ENCODE assay signal across 8 cellular contexts in the genomic region with DNA sequence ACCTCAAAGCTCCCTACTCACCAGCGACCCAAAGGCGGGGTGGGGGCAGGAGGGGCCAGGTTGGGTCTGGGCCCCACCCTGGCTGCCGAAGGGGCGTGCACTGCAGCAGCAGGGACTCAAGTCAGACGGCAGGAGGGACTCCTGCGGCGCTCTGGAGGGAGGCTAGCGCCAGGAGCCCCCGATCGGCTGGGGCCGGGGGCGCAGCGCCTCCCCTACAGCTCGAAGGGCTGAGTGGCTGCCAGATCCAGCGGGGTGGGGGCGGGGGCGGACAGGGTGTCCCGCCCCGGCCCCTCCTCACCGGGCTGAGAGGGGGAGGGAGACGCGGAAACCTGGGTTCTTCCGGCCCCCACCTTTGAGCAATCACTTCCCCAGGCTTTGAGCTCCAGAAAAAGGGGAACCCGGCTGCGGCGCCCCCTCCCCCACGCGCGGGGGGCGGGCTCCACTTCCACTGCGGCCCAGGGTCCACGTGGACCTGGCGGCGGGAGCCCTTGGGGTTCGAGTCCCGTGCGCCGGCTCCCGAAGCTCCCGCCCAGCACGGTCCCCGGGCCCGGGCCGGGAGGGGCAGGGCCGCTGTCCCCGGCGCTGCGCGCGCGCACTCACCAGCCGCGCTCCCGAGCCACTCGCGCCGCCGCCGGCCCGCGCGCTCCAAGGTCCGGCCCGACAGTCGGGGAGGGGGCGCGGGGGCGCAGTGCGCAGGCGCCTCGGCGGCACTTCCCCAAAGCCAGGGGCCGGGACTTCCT. TPM values are rescaled to one million over a fixed set of nuclear protein-coding genes. Genes with fewer than 3 reads are reported as not detected.
A peak's percentile ranks its signal among the peaks of the same experiment; 100 is the strongest.
DNase-seq lines count a peak whose midpoint lies in the region; ATAC-seq, FAIRE-seq and TF ChIP-seq lines count a peak whose summit lies in the region.

A gene with protein sequence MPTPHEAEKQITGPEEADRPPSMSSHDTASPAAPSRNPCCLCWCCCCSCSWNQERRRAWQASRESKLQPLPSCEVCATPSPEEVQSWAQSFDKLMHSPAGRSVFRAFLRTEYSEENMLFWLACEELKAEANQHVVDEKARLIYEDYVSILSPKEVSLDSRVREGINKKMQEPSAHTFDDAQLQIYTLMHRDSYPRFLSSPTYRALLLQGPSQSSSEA (minus strand): TSS at position 246 of the 740 bp plus-strand sequence. CDS start 2,632 bp downstream, outside the sequence.

- H3K9ac ChIP-seq in GM12878 (ENCODE audit: control insufficient read depth, insufficient read depth, low read length): peak within 1 kb of the TSS; percentile 91

- H3K4me2 ChIP-seq in GM12878 (ENCODE audit: control insufficient read depth, insufficient read depth) (peak within 1 kb of the TSS; percentile 97), hepatocyte (peak within 1 kb of the TSS; percentile 98)

- in situ Hi-C loops in GM12878 (cut with MboI): no loop called here

- H4K20me1 ChIP-seq in GM12878 (ENCODE audit: control insufficient read depth, insufficient read depth) (no peaks in the 10 kb centered on the region), hepatocyte (ENCODE audit: insufficient read depth, poor library complexity, severe bottlenecking) (no peaks in the 10 kb centered on the region)

- H3K9me3 ChIP-seq in GM12878 (replicated peaks; ENCODE audit: control insufficient read depth, insufficient read depth, low read length) (no peaks in the 10 kb centered on the region), hepatocyte (ENCODE audit: low read depth) (no peaks in the 10 kb centered on the region)

- peak within 1 kb of the TSS; percentile 83 for H3K4me3 ChIP-seq in GM12878
- H3K4me3 ChIP-seq in hepatocyte: peak within 1 kb of the TSS; percentile 85

- TF ChIP-seq POLR2A in GM12878 (IDR thresholded peaks at IDR 0.05; ENCODE audit: low read depth, low read length): peak; percentile 67

- intact Hi-C loops in GM12878 (cut with micrococcal nuclease; ENCODE audit: unreplicated experiment): loop anchor here (2.0 kb wide), 1 partner anchor 17 kb away; a partner anchor contains a TSS

- H3K4me1 ChIP-seq in GM12878 (ENCODE audit: control insufficient read depth, insufficient read depth, low read length) (peaks cover 26% of the 10 kb centered on the region), hepatocyte (ENCODE audit: insufficient read depth) (peaks cover 15% of the 10 kb centered on the region)

- CTCF ChIA-PET in GM12878 (lab: Yijun Ruan, JAX): interaction anchor here (1.0 to 3.9 kb wide), 8 partner anchors 10 to 99 kb away, joined by 3 to 22 read pairs (median 6); no protein-coding TSS in a partner anchor

- peak within 1 kb of the TSS; percentile 85 for H3K27ac ChIP-seq in GM12878 (ENCODE audit: control insufficient read depth, insufficient read depth)
- peak within 1 kb of the TSS; percentile 45 for H3K27ac ChIP-seq in hepatocyte

- H3K36me3 ChIP-seq in GM12878 (ENCODE audit: control insufficient read depth in 2 of 2, insufficient read depth in 2 of 2, low read length in 1 of 2) (peaks cover 0 to 5% of the 10 kb centered on the region in 2 experiments; a peak in 3 of 4 replicates), hepatocyte (replicated peaks; ENCODE audit: insufficient read depth, low read depth) (no peaks in the 10 kb centered on the region)

- RAD21 ChIA-PET in GM12878 (lab: Charles Lee; ENCODE audit: unreplicated experiment): interaction anchor here (0.8 to 6.7 kb wide), 11 partner anchors 13 to 542 kb away, joined by 3 to 67 read pairs (median 5); a partner anchor contains a TSS

- H3K4me3 Mint-ChIP-seq in T-helper 2 cell treated with Interferon-gamma antibody and Interleukin-4, amounts not matched to agents 5 μg/mL and 100 μg/mL, for 36 hours: peak within 1 kb of the TSS; percentile 90

- BruUV-seq in GM12878 (replicated peaks; lab: Mats Ljungman, UMichigan): no TSS peak

- POLR2A ChIA-PET in GM12878 (lab: Charles Lee): interaction anchor here (0.6 to 3.5 kb wide), 12 partner anchors 9 to 457 kb away, joined by 3 to 14 read pairs (median 4); a partner anchor contains a TSS

- no peaks in the 10 kb centered on the region for H3K9me3 Mint-ChIP-seq in T-helper 2 cell treated with Interferon-gamma antibody and Interleukin-4, amounts not matched to agents 5 μg/mL and 100 μg/mL, for 36 hours

- no peak for TF ChIP-seq RAD21 in GM12878 (IDR thresholded peaks at IDR 0.05; ENCODE audit: insufficient read depth, low read depth, low read length)

- TF ChIP-seq EP300 in GM12878 (IDR thresholded peaks at IDR 0.05; ENCODE audit: borderline replicate concordance in 1 of 2, control insufficient read depth in 1 of 2, low read depth in 2 of 2, low read length in 2 of 2): no peak

- H3K27ac Mint-ChIP-seq in T-helper 2 cell treated with Interferon-gamma antibody and Interleukin-4, amounts not matched to agents 5 μg/mL and 100 μg/mL, for 36 hours: peak within 1 kb of the TSS; percentile 79

- peak within 1 kb of the TSS; percentile 54 for H2AFZ ChIP-seq in GM12878 (ENCODE audit: control insufficient read depth, low read depth, low read length)
- H2AFZ ChIP-seq in hepatocyte: peak within 1 kb of the TSS; percentile 83

- peaks cover 30% of the 10 kb centered on the region for H3K79me2 ChIP-seq in GM12878 (ENCODE audit: control insufficient read depth, insufficient read depth, low read length)
- H3K79me2 ChIP-seq in hepatocyte: no peaks in the 10 kb centered on the region

- peaks cover 23% of the 10 kb centered on the region for H3K36me3 Mint-ChIP-seq in T-helper 2 cell treated with Interferon-gamma antibody and Interleukin-4, amounts not matched to agents 5 μg/mL and 100 μg/mL, for 36 hours (ENCODE audit: low read depth)

- peak; percentile 13 for FAIRE-seq in GM12878 (lab: Jason Lieb, UNC)

- ATAC-seq in GM21576 (IDR thresholded peaks at IDR 0.05; ENCODE audit: unreplicated experiment) (peak; percentile 27), GM12878 (peak; percentile 45)

- H3K27me3 Mint-ChIP-seq in T-helper 2 cell treated with Interferon-gamma antibody and Interleukin-4, amounts not matched to agents 5 μg/mL and 100 μg/mL, for 36 hours (ENCODE audit: low read depth): peaks cover 21% of the 10 kb centered on the region

- peaks cover 2 to 4% of the 10 kb centered on the region in 2 experiments; a peak in 2 of 4 replicates for H3K27me3 ChIP-seq in GM12878 (replicated peaks in 1 of 2; ENCODE audit: control insufficient read depth in 2 of 2, insufficient read depth in 2 of 2, low read length in 1 of 2)
- peaks cover 19% of the 10 kb centered on the region for H3K27me3 ChIP-seq in hepatocyte

- SMC1A ChIA-PET in GM12878 (lab: Charles Lee; ENCODE audit: uncharacterized antibody, unreplicated experiment): interaction anchor here (1.0 to 2.4 kb wide), 6 partner anchors 15 to 41 kb away, joined by 3 to 8 read pairs (median 5); a partner anchor contains a TSS

- WGBS in GM12878 (ENCODE audit: insufficient coverage, insufficient replicate concordance, low lambda C conversion rate, missing lambda C conversion rate): 2% methylated on average over 23 of the region's 73 CpGs
- 1% methylated on average over 15 of the region's 73 CpGs for WGBS in hepatocyte (ENCODE audit: low lambda C conversion rate, missing lambda C conversion rate)

- H3K4me1 Mint-ChIP-seq in T-helper 2 cell treated with Interferon-gamma antibody and Interleukin-4, amounts not matched to agents 5 μg/mL and 100 μg/mL, for 36 hours (ENCODE audit: low read depth): peaks cover 29% of the 10 kb centered on the region

- no peaks in the 10 kb centered on the region for H3K9me2 ChIP-seq in hepatocyte (replicated peaks; ENCODE audit: insufficient read depth)

- DNase-seq in DMS114 treated with DMSO at 0.1 percent for 48 hours (lab: John Stamatoyannopoulos, UW; ENCODE audit: unreplicated experiment): peak; percentile 53
- DNase-seq in M059J (ENCODE audit: low read depth): peak; percentile 70
- DNase-seq in T-helper 2 cell treated with Interferon-gamma antibody and Interleukin-4, amounts not matched to agents 5 μg/mL and 100 μg/mL, for 36 hours (ENCODE audit: low spot score): peak; percentile 85
- no peak for DNase-seq in GM12878 (ENCODE audit: low read depth, low spot score)
- DNase-seq in hepatocyte (ENCODE audit: low spot score): peak; percentile 89
- peak; percentile 48 for DNase-seq in retina
- DNase-seq in NCI-H128 (lab: John Stamatoyannopoulos, UW; ENCODE audit: unreplicated experiment): no peak

- no peak for TF ChIP-seq CTCF in GM12878 (IDR thresholded peaks at IDR 0.05 in 2 of 3, conservative IDR thresholded peaks at IDR 0.05 in 1 of 3; ENCODE audit: control insufficient read depth in 2 of 3, extremely low read depth in 1 of 3, insufficient read depth in 1 of 3, low read depth in 3 of 3, low read length in 3 of 3)
- TF ChIP-seq CTCF in hepatocyte (IDR thresholded peaks at IDR 0.05; ENCODE audit: poor library complexity): no peak

TF ChIP-seq in GM12878, 131 proteins besides CTCF, POLR2A, EP300 and RAD21 (continues in another document):
- TF ChIP-seq, protein P1, sequence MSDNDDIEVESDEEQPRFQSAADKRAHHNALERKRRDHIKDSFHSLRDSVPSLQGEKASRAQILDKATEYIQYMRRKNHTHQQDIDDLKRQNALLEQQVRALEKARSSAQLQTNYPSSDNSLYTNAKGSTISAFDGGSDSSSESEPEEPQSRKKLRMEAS (IDR thresholded peaks at IDR 0.05; ENCODE audit: low read depth, low read length): no peak

RNA-seq across cellular contexts. Expression of the gene that starts here (rescaled TPM):
- 23.7 and 33.6 TPM in 2 replicates for total RNA-seq in M059J (2014; rRNA removed; shearing (Covaris generic))
- total RNA-seq in GM12878 (2013; cell fraction: nucleolus; rRNA removed): 36.2 and 39.2 TPM in 2 replicates
- total RNA-seq in GM12878 (2014; rRNA removed): 56.0 and 62.4 TPM in 2 replicates
- total RNA-seq in GM12878 (2014; rRNA removed; fragmentation: Illumina TruSeq; extraction: Trizol): 15.2 and 15.3 TPM in 2 replicates
- 47.1 and 51.0 TPM in 2 replicates for total RNA-seq in GM12878 (2021)
- polyA plus RNA-seq in GM12878 (2011; ENCODE audit: low read depth): 7.5 TPM
- 22.6 and 34.7 TPM in 2 replicates for polyA plus RNA-seq in GM12878 (2011; rRNA removed)
- 51.6 and 94.5 TPM in 2 replicates for polyA plus RNA-seq in GM12878 (2011; cell fraction: cytosol; rRNA removed)
- 56.1 and 57.8 TPM in 2 replicates for polyA plus RNA-seq in GM12878 (2011; cell fraction: nucleus; rRNA removed)
- polyA plus RNA-seq in GM12878 (2012): 39.7 and 39.8 TPM in 2 replicates
- 4.7 and 9.6 TPM in 2 replicates for polyA plus RNA-seq in GM12878 (2014; fragmentation: Illumina TruSeq; extraction: Trizol)
- polyA plus RNA-seq in GM12878 (2014; fragmentation: Nextera tagmentation; extraction: Ambion mirVana): 1 to 10 TPM in 1 of 2 experiments, under 1 TPM in 1; 0.82 to 3.3 TPM
- polyA plus RNA-seq in GM12878 (2014; rRNA removed): 61.4 and 64.3 TPM in 2 replicates
- polyA plus RNA-seq in GM12878 (2016; fragmentation: Nextera tagmentation; extraction: Ambion mirVana): 10 to 100 TPM; 45.0 to 53.5 TPM
- 21.4 and 38.2 TPM in 2 replicates for polyA minus RNA-seq in GM12878 (2011; rRNA and poly(A)+ RNA removed)
- 21.9 and 23.7 TPM in 2 replicates for polyA minus RNA-seq in GM12878 (2011; cell fraction: cytosol; rRNA and poly(A)+ RNA removed)
- polyA minus RNA-seq in GM12878 (2011; cell fraction: nucleus; rRNA and poly(A)+ RNA removed): 14.7 and 21.8 TPM in 2 replicates
- total RNA-seq in hepatocyte: 8.1 and 8.8 TPM in 2 replicates
- 10.9 and 13.5 TPM in 2 replicates for polyA plus RNA-seq in hepatocyte

Comparison
In these comparisons a context has a peak if more than half of its experiments do, and no peak if none do; other contexts are left out.
1. DNase-seq: peak in DMS114 treated with DMSO at 0.1 percent for 48 hours (single experiment), M059J (single experiment), T-helper 2 cell treated with Interferon-gamma antibody and Interleukin-4, amounts not matched to agents 5 μg/mL and 100 μg/mL, for 36 hours (single experiment), hepatocyte (single experiment) and retina (single experiment); none in GM12878 (single experiment) and NCI-H128 (single experiment).